ENCODE assay signal across 8 cellular contexts in genomic region chr10:74991435-74991834, GRCh38.
DNase-seq lines count a peak whose midpoint lies in the region; ATAC-seq and TF ChIP-seq lines count a peak whose summit lies in the region.

No MANE protein-coding gene starts in this region.

- H3K4me2 ChIP-seq in SK-N-SH, result no peak overlapping the region

- TF ChIP-seq CTCF in AG10803 (conservative IDR thresholded peaks at IDR 0.05; ENCODE audit: low read length) (0 out of 2 replicates have a peak, but pooled peaks have one; percentile 28), SK-N-SH (IDR thresholded peaks at IDR 0.05) (peak; percentile 55), tibial artery (IDR thresholded peaks at IDR 0.05) (no peak)

- H3K9me3 ChIP-seq in SK-N-SH, result no peaks in the 10 kb centered on the region
- H3K9me3 ChIP-seq in tibial artery, result no peaks in the 10 kb centered on the region
- H3K9me3 ChIP-seq in MG63, result no peaks in the 10 kb centered on the region

- H3K79me2 ChIP-seq in SK-N-SH (ENCODE audit: insufficient read depth), result no peaks in the 10 kb centered on the region

- peak; percentile 71 for ATAC-seq in GM19452 (IDR thresholded peaks at IDR 0.05; ENCODE audit: unreplicated experiment)
- ATAC-seq in HG03520 (IDR thresholded peaks at IDR 0.05; ENCODE audit: unreplicated experiment), result no peak

- H3K9me2 ChIP-seq in SK-N-SH, result no peaks in the 10 kb centered on the region

- POLR2A ChIA-PET in SK-N-SH (lab: Yijun Ruan, JAX), result no interaction called here

- H3K27ac ChIP-seq in SK-N-SH (ENCODE audit: low read depth in 2 of 2, low read length in 1 of 2), result no peak overlapping the region
- H3K27ac ChIP-seq in tibial artery, result no peak overlapping the region

- H2AFZ ChIP-seq in SK-N-SH (ENCODE audit: low read depth), result no peak overlapping the region

- TF ChIP-seq EP300 in SK-N-SH (IDR thresholded peaks at IDR 0.05; ENCODE audit: borderline replicate concordance in 1 of 2, low read depth in 1 of 2, low read length in 1 of 2), result no peak

- H3K4me1 ChIP-seq in SK-N-SH (ENCODE audit: control insufficient read depth in 1 of 2, insufficient read depth in 2 of 2, low read depth in 1 of 2, low read length in 1 of 2) (peaks cover 6 to 8% of the 10 kb centered on the region in 2 experiments; a peak in 3 of 4 replicates), tibial artery (peaks cover 0 to 26% (median 15%) of the 10 kb centered on the region in 4 donors)

- no peaks in the 10 kb centered on the region for H3F3A ChIP-seq in SK-N-SH (replicated peaks; ENCODE audit: insufficient read depth)

- H3K27me3 ChIP-seq in SK-N-SH (ENCODE audit: insufficient read depth) (no peaks in the 10 kb centered on the region), tibial artery (no peaks in the 10 kb centered on the region), MG63 (no peaks in the 10 kb centered on the region)

- no peaks in the 10 kb centered on the region for H4K20me1 ChIP-seq in SK-N-SH (ENCODE audit: insufficient read depth)

- DNase-seq in AG10803 (ENCODE audit: low read depth) (no peak), SK-N-SH (peak; percentile 17), iPS-NIHi7 (ENCODE audit: extremely low spot score) (peak; percentile 51), middle frontal gyrus (ENCODE audit: extremely low spot score, low spot score) (no peak), tibial artery (no peak), MG63 (no peak)

- H3K9ac ChIP-seq in SK-N-SH, result no peak overlapping the region

- H3K4me3 ChIP-seq in AG10803 (ENCODE audit: low read length) (no peak overlapping the region), SK-N-SH (ENCODE audit: low read depth in 2 of 2, low read length in 1 of 2) (no peak overlapping the region), tibial artery (no peak overlapping the region), MG63 (no peak overlapping the region)

- peaks cover 31 to 40% of the 10 kb centered on the region in 2 experiments for H3K36me3 ChIP-seq in SK-N-SH (replicated peaks in 1 of 2; ENCODE audit: control insufficient read depth in 1 of 2, insufficient read depth in 2 of 2, low read length in 1 of 2)
- H3K36me3 ChIP-seq in tibial artery, result peaks cover 6 to 23% (median 15%) of the 10 kb centered on the region in 3 donors
- peaks cover 14% of the 10 kb centered on the region for H3K36me3 ChIP-seq in MG63

- CTCF ChIA-PET in SK-N-SH (lab: Yijun Ruan, JAX), result interaction anchor here (0.8 to 1.7 kb wide), 4 partner anchors 11 to 108 kb away, joined by 3 to 4 read pairs (median 4); no protein-coding TSS in a partner anchor

- no peak; the same call in 1 of the 2 replicates for TF ChIP-seq RAD21 in SK-N-SH (IDR thresholded peaks at IDR 0.05; ENCODE audit: low read length)

- intact Hi-C loops in tibial artery (cut with DNase I; ENCODE audit: low total_unique reads), result no loop called here

TF ChIP-seq in SK-N-SH, 30 proteins besides CTCF, POLR2A, EP300 and RAD21:
- no peak for TF ChIP-seq NRF1 (IDR thresholded peaks at IDR 0.05; ENCODE audit: low read depth, low read length)
TF ChIP-seq in SK-N-SH: peak in this region for 0.

Comparison
In these comparisons a context has a peak if more than half of its experiments do, and no peak if none do; other contexts are left out.
1. DNase-seq: peak in SK-N-SH (single experiment) and iPS-NIHi7 (single experiment); none in AG10803 (single experiment), middle frontal gyrus (single experiment), tibial artery (0 of 2) and MG63 (single experiment).
2. CTCF ChIP-seq: peak in AG10803 (single experiment) and SK-N-SH (single experiment); none in tibial artery (0 of 2).